In genomic region chr5:153629027-153629426, GRCh38 we compare ENCODE assay signal across 8 cellular contexts.
DNase-seq lines count a peak whose midpoint lies in the region; ATAC-seq and TF ChIP-seq lines count a peak whose summit lies in the region.

No MANE protein-coding gene starts in this region.

- intact Hi-C loops in CD8-positive, alpha-beta T cell (cut with DNase I, micrococcal nuclease), result no loop called here

- no peak overlapping the region for H3K27ac ChIP-seq in CD8-positive, alpha-beta T cell (ENCODE audit: low read depth, low read length)
- H3K27ac ChIP-seq in effector memory CD4-positive, alpha-beta T cell (ENCODE audit: insufficient read depth, low read length, poor library complexity, severe bottlenecking), result no peak overlapping the region

- DNase-seq in GM03348 (ENCODE audit: low spot score) (peak; percentile 86), foreskin melanocyte (peak; percentile 90), osteocyte (ENCODE audit: extremely low spot score, unreplicated experiment) (peak; percentile 89), NOMO-1 (lab: John Stamatoyannopoulos, UW; ENCODE audit: unreplicated experiment in 2 of 2) (no peak)
- DNase-seq in CD8-positive, alpha-beta T cell, result no peak
- no peak for DNase-seq in activated CD4-positive, alpha-beta T cell treated with anti-CD3 and anti-CD28 coated beads, Interleukin-2, amount 50 U/mL, for 4 hours
- DNase-seq in effector memory CD4-positive, alpha-beta T cell, result no peak

- POLR2A ChIA-PET in CD8-positive, alpha-beta T cell (lab: Charles Lee), result no interaction called here

- H3K27me3 ChIP-seq in CD8-positive, alpha-beta T cell (ENCODE audit: insufficient read depth, low read length), result no peaks in the 10 kb centered on the region
- H3K27me3 ChIP-seq in effector memory CD4-positive, alpha-beta T cell (replicated peaks; ENCODE audit: control insufficient read depth, insufficient read depth, low read length, poor library complexity, severe bottlenecking), result no peaks in the 10 kb centered on the region

- no peaks in the 10 kb centered on the region for H3K36me3 ChIP-seq in CD8-positive, alpha-beta T cell (ENCODE audit: insufficient read depth, low read length)
- no peaks in the 10 kb centered on the region for H3K36me3 ChIP-seq in effector memory CD4-positive, alpha-beta T cell (ENCODE audit: control insufficient read depth, insufficient read depth, low read length)

- H3K9me3 ChIP-seq in CD8-positive, alpha-beta T cell (ENCODE audit: low read length), result no peaks in the 10 kb centered on the region
- H3K9me3 ChIP-seq in effector memory CD4-positive, alpha-beta T cell (ENCODE audit: control insufficient read depth, low read length), result no peaks in the 10 kb centered on the region

- H3K36me3 Mint-ChIP-seq in osteocyte (ENCODE audit: unreplicated experiment), result no peaks in the 10 kb centered on the region
- H3K36me3 Mint-ChIP-seq in CD8-positive, alpha-beta T cell, result no peaks in the 10 kb centered on the region

- peak; percentile 56 for TF ChIP-seq CTCF in osteocyte (IDR thresholded peaks at IDR 0.05)
- no peak for TF ChIP-seq CTCF in CD8-positive, alpha-beta T cell (IDR thresholded peaks at IDR 0.05)

- H3K4me1 Mint-ChIP-seq in osteocyte (ENCODE audit: unreplicated experiment), result peaks cover 26% of the 10 kb centered on the region
- no peaks in the 10 kb centered on the region for H3K4me1 Mint-ChIP-seq in CD8-positive, alpha-beta T cell (ENCODE audit: low read depth)

- ATAC-seq in SK-N-SH treated with all-trans-retinoic acid at 6 μM for 48 hours, result peak; percentile 97
- ATAC-seq in CD8-positive, alpha-beta T cell, result no peak

- CTCF ChIA-PET in CD8-positive, alpha-beta T cell (lab: Charles Lee), result no interaction called here

- H3K4me1 ChIP-seq in CD8-positive, alpha-beta T cell (ENCODE audit: insufficient read depth, low read length), result no peaks in the 10 kb centered on the region
- no peaks in the 10 kb centered on the region for H3K4me1 ChIP-seq in effector memory CD4-positive, alpha-beta T cell (ENCODE audit: control insufficient read depth, insufficient read depth, low read length, poor library complexity, severe bottlenecking)

- no peaks in the 10 kb centered on the region for H3K27me3 Mint-ChIP-seq in osteocyte (ENCODE audit: unreplicated experiment)
- H3K27me3 Mint-ChIP-seq in CD8-positive, alpha-beta T cell (ENCODE audit: low read depth), result no peaks in the 10 kb centered on the region

- H3K9me3 Mint-ChIP-seq in osteocyte (ENCODE audit: unreplicated experiment), result no peaks in the 10 kb centered on the region
- no peaks in the 10 kb centered on the region for H3K9me3 Mint-ChIP-seq in CD8-positive, alpha-beta T cell

- no peak overlapping the region for H3K4me3 ChIP-seq in CD8-positive, alpha-beta T cell (ENCODE audit: low read depth, low read length)
- no peak overlapping the region for H3K4me3 ChIP-seq in effector memory CD4-positive, alpha-beta T cell (ENCODE audit: insufficient read depth, low read depth, low read length, poor library complexity, severe bottlenecking)

- H3K27ac Mint-ChIP-seq in osteocyte (ENCODE audit: unreplicated experiment), result no peak overlapping the region
- no peak overlapping the region for H3K27ac Mint-ChIP-seq in CD8-positive, alpha-beta T cell

- H3K4me3 Mint-ChIP-seq in osteocyte (ENCODE audit: unreplicated experiment), result no peak overlapping the region
- H3K4me3 Mint-ChIP-seq in CD8-positive, alpha-beta T cell, result no peak overlapping the region

TF ChIP-seq in SK-N-SH treated with all-trans-retinoic acid at 6 μM for 48 hours, 23 proteins besides CTCF, POLR2A, EP300 and RAD21:
- TF ChIP-seq ZC3H10 (CRISPR knock-in tag; IDR thresholded peaks at IDR 0.05) (no peak), ZNF8 (CRISPR knock-in tag; IDR thresholded peaks at IDR 0.05) (no peak), SNAI2 (CRISPR knock-in tag; IDR thresholded peaks at IDR 0.05) (no peak), OSR1 (CRISPR knock-in tag; IDR thresholded peaks at IDR 0.05) (no peak), ESRRG (CRISPR knock-in tag; IDR thresholded peaks at IDR 0.05) (no peak), PPARA (CRISPR knock-in tag; IDR thresholded peaks at IDR 0.05; ENCODE audit: borderline replicate concordance) (no peak), ZFP30 (CRISPR knock-in tag; IDR thresholded peaks at IDR 0.05) (no peak), POU6F1 (CRISPR knock-in tag; IDR thresholded peaks at IDR 0.05; ENCODE audit: borderline replicate concordance, low read depth) (no peak)

Comparison
In these comparisons a context has a peak if more than half of its experiments do, and no peak if none do; other contexts are left out.
1. DNase-seq: peak in GM03348 (single experiment), foreskin melanocyte (single experiment) and osteocyte (single experiment); none in NOMO-1 (0 of 2), CD8-positive, alpha-beta T cell (0 of 7), activated CD4-positive, alpha-beta T cell treated with anti-CD3 and anti-CD28 coated beads, Interleukin-2, amount 50 U/mL, for 4 hours (0 of 2) and effector memory CD4-positive, alpha-beta T cell (0 of 3).